In the genomic region with DNA sequence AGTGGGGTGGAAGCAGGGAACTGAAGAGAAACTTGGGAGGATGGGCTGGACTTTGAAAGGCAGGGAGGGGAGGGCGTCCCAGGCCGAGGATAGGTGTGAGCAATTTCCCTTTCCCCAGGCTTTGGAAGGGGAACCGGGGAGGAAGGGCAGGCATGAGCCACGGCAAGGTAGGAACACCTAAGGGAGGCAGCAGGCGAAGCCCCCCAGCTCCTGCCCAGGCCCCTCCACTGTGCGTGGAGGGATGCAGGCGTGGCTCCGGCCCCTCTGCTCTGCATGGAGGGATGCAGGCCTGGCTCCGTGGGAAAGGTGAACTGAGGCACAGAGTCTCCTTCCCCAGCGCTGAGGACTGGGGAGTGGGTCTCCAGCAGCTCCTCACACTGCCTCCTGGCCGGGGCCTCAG, we compare ENCODE assay signal across 22 cellular contexts.
"Had no signal": no experiment of that assay in that cellular context is flagged by ENCODE, and none has a peak within 500 bp of the region (broad histone marks: within the 10 kb centered on the region; RNA-seq: fewer than 3 reads in every experiment).

No MANE protein-coding gene starts in this region.

- H3K36me3 Mint-ChIP-seq: activated naive CD8-positive, alpha-beta T cell treated with anti-CD3 and anti-CD28 coated beads, Interleukin-2, amount 10 ng/mL, durations not matched to agents 7 days and 5 days; immature natural killer cell; mesothelial cell of epicardium; natural killer cell had no signal

- H3K9me3 Mint-ChIP-seq: activated naive CD8-positive, alpha-beta T cell treated with anti-CD3 and anti-CD28 coated beads, Interleukin-2, amount 10 ng/mL, durations not matched to agents 7 days and 5 days; activated T-cell treated with anti-CD3 and anti-CD28 coated beads, Interleukin-2, amount 50 U/mL, for 24 hours; activated T-helper 17 cell treated with anti-CD3 and anti-CD28 coated beads, Interleukin-2, amount 50 U/mL, for 72 hours; immature natural killer cell; natural killer cell; T-helper 1 cell treated with Interleukin-12 subunit alpha and Interleukin-12 subunit beta and Interleukin-4 antibody, amounts not matched to agents 30 μg/mL and 1 μg/mL, for 36 hours had no signal

- H3K4me1 ChIP-seq: left lung had no signal

- H3K9me3 ChIP-seq: left lung, prostate gland, upper lobe of left lung had no signal

- H3K4me3 ChIP-seq: coronary artery, heart right ventricle, left lung, prostate gland, spleen, upper lobe of left lung had no signal

- H3K4me1 Mint-ChIP-seq: activated naive CD8-positive, alpha-beta T cell treated with anti-CD3 and anti-CD28 coated beads, Interleukin-2, amount 10 ng/mL, durations not matched to agents 7 days and 5 days; activated T-helper 17 cell treated with anti-CD3 and anti-CD28 coated beads, Interleukin-2, amount 50 U/mL, for 72 hours; immature natural killer cell; natural killer cell had no signal

- H3K27me3 ChIP-seq: heart right ventricle, left lung, spleen, upper lobe of left lung had no signal

- H3K36me3 ChIP-seq: heart right ventricle, left lung, prostate gland, spleen, upper lobe of left lung had no signal

- H3K27ac Mint-ChIP-seq: activated naive CD8-positive, alpha-beta T cell treated with anti-CD3 and anti-CD28 coated beads, Interleukin-2, amount 10 ng/mL, durations not matched to agents 7 days and 5 days; activated T-cell treated with anti-CD3 and anti-CD28 coated beads, Interleukin-2, amount 50 U/mL, for 24 hours; activated T-helper 17 cell treated with anti-CD3 and anti-CD28 coated beads, Interleukin-2, amount 50 U/mL, for 72 hours; immature natural killer cell; mesothelial cell of epicardium; natural killer cell; T-helper 1 cell treated with Interleukin-12 subunit alpha and Interleukin-12 subunit beta and Interleukin-4 antibody, amounts not matched to agents 30 μg/mL and 1 μg/mL, for 36 hours had no signal

- H3K4me3 Mint-ChIP-seq: activated naive CD8-positive, alpha-beta T cell treated with anti-CD3 and anti-CD28 coated beads, Interleukin-2, amount 10 ng/mL, durations not matched to agents 7 days and 5 days; activated T-cell treated with anti-CD3 and anti-CD28 coated beads, Interleukin-2, amount 50 U/mL, for 24 hours; activated T-helper 17 cell treated with anti-CD3 and anti-CD28 coated beads, Interleukin-2, amount 50 U/mL, for 72 hours; immature natural killer cell; mesothelial cell of epicardium; natural killer cell; T-helper 1 cell treated with Interleukin-12 subunit alpha and Interleukin-12 subunit beta and Interleukin-4 antibody, amounts not matched to agents 30 μg/mL and 1 μg/mL, for 36 hours had no signal

- ATAC-seq: activated T-helper 17 cell treated with anti-CD3 and anti-CD28 coated beads, Interleukin-2, amount 50 U/mL, for 72 hours; natural killer cell had no signal

- DNase-seq: activated CD8-positive, alpha-beta memory T cell treated with anti-CD3 and anti-CD28 coated beads for 24 hours; activated CD8-positive, alpha-beta memory T cell treated with anti-CD3 and anti-CD28 coated beads, Interleukin-2, amount 50 U/mL, for 4 hours; activated naive CD4-positive, alpha-beta T cell treated with Interleukin-2 at 50 U/mL for 16 hours; activated naive CD8-positive, alpha-beta T cell treated with anti-CD3 and anti-CD28 coated beads, Interleukin-2, amount 10 ng/mL, durations not matched to agents 7 days and 5 days; activated T-cell treated with anti-CD3 and anti-CD28 coated beads, Interleukin-2, amount 50 U/mL, for 24 hours; amniotic stem cell; cerebellar nuclear complex; foreskin fibroblast; heart right ventricle; immature natural killer cell; kidney glomerular epithelial cell; natural killer cell; spleen; stimulated activated CD4-positive, alpha-beta T cell treated with anti-CD3 and anti-CD28 coated beads, Interleukin-4, amount 100 ng/mL, for 1 hour; stimulated activated naive CD4-positive, alpha-beta T cell treated with Interleukin-2 at 50 U/mL for 16 hours had no signal

- H3K27ac ChIP-seq: coronary artery, heart right ventricle, left lung, prostate gland, spleen, upper lobe of left lung had no signal
